Comparison of ENCODE assay signal across 8 cellular contexts in the genomic region with DNA sequence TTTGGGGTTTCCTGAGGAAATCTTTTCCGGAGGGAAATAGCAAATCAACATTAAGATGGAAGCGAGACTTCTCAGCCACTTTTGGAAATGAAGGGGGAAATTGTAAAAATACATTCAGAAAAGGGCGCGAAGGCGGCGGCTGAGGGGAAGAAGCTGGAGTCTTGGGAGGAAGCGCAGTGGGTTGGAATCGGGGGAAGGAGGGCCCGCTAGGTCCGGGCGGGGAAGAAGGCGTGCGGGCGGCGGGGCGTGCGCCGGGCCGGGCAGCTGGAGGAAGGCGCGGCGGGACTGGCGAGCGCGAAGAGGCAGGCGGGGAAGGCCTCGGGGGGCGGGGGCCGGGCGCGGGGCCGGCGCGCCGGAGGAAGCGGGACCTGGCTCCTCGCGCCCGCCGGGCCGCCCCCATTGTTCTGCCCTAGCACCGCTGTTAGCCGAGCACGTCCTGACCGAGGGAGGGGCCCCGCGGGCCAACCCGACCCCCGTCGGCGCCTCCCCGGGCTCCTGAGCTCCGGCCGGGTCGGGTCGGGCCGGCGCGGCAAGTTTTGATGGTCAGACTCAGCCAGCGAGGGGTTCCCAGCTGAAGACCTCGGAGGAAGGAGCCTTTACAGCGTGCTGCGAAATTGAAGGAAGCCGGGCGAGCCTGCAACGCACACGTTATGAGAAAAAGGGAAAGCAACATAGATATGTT. TPM values are rescaled to one million over a fixed set of nuclear protein-coding genes. Genes with fewer than 3 reads are reported as not detected.
A peak's percentile ranks its signal among the peaks of the same experiment; 100 is the strongest.
DNase-seq lines count a peak whose midpoint lies in the region; ATAC-seq, FAIRE-seq and TF ChIP-seq lines count a peak whose summit lies in the region.

No MANE protein-coding gene starts in this region.

- TF ChIP-seq CTCF in MCF 10A (IDR thresholded peaks at IDR 0.05; ENCODE audit: unreplicated experiment) = no peak
- no peak for TF ChIP-seq CTCF in gastrocnemius medialis (IDR thresholded peaks at IDR 0.05 in 4 of 5, conservative IDR thresholded peaks at IDR 0.05 in 1 of 5)

- in situ Hi-C loops in gastrocnemius medialis (cut with MboI; ENCODE audit: low sequenced_read_pairs in 4 of 4) = loop anchor here in 2 of 4 donors (10.0 kb wide), 2 partner anchors 788 to 798 kb away; a partner anchor contains a TSS

- H3K4me1 Mint-ChIP-seq in MCF 10A (ENCODE audit: insufficient read depth, unreplicated experiment) = peaks cover 6% of the 10 kb centered on the region

- POLR2A ChIA-PET in MCF 10A (lab: Yijun Ruan, JAX) = interaction anchor here (0.6 to 11.2 kb wide), 25 partner anchors 9 to 812 kb away, joined by 3 to 141 read pairs (median 5); a partner anchor contains a TSS

- intact Hi-C loops in MCF 10A (cut with micrococcal nuclease) (loop anchor here (2.0 to 5.0 kb wide), 2 partner anchors 30 to 450 kb away; no protein-coding TSS in a partner anchor), gastrocnemius medialis (cut with DNase I; ENCODE audit: low total_unique reads) (no loop called here)

- CTCF ChIA-PET in MCF 10A (lab: Yijun Ruan, JAX) = interaction anchor here (0.9 kb wide), 1 partner anchor 9 kb away, joined by 5 read pairs; no protein-coding TSS in a partner anchor

- DNase-seq in T-helper 1 cell (peak in 4 of 5 donors; percentile 26 to 44 (median 28)), MCF 10A (ENCODE audit: unreplicated experiment) (peak; percentile 72), gastrocnemius medialis (peak in 1 of 2 donors; percentile 48), AML-193 (lab: John Stamatoyannopoulos, UW) (no peak), HTR-8/SVneo (ENCODE audit: insufficient read length, low spot score) (no peak)

- peak overlapping the region; percentile 100 for H3K27ac Mint-ChIP-seq in MCF 10A (ENCODE audit: low read depth, unreplicated experiment)

- H3K27me3 Mint-ChIP-seq in MCF 10A (ENCODE audit: insufficient read depth, unreplicated experiment) = no peaks in the 10 kb centered on the region

- H3K9me3 ChIP-seq in ES-I3 (ENCODE audit: control insufficient read depth, insufficient read depth, low read length) = no peaks in the 10 kb centered on the region
- no peaks in the 10 kb centered on the region for H3K9me3 ChIP-seq in iPS-18c (ENCODE audit: control insufficient read depth, insufficient read depth, low read length)
- H3K9me3 ChIP-seq in gastrocnemius medialis = no peaks in the 10 kb centered on the region

- no peaks in the 10 kb centered on the region for H3K9me3 Mint-ChIP-seq in MCF 10A (ENCODE audit: unreplicated experiment)

- H3K4me3 ChIP-seq in iPS-18c (ENCODE audit: insufficient read depth, low read depth, low read length) (peak overlapping the region; percentile 45), gastrocnemius medialis (peak overlapping the region; percentile 56 to 80 (median 74))

- no peak for TF ChIP-seq POLR2A in gastrocnemius medialis (IDR thresholded peaks at IDR 0.05)

- peaks cover 22% of the 10 kb centered on the region for H3K4me1 ChIP-seq in ES-I3 (ENCODE audit: insufficient read depth, low read length)
- peaks cover 17 to 27% of the 10 kb centered on the region in 2 donors for H3K4me1 ChIP-seq in gastrocnemius medialis

- FAIRE-seq in HTR-8/SVneo (lab: Jason Lieb, UNC) = no peak

- peak overlapping the region; percentile 90 to 100 (median 98) for H3K27ac ChIP-seq in gastrocnemius medialis

- no peaks in the 10 kb centered on the region for H3K36me3 Mint-ChIP-seq in MCF 10A (ENCODE audit: insufficient read depth, unreplicated experiment)

- no peaks in the 10 kb centered on the region for H3K36me3 ChIP-seq in ES-I3 (ENCODE audit: insufficient read depth, low read length)
- no peaks in the 10 kb centered on the region for H3K36me3 ChIP-seq in gastrocnemius medialis

- BruUV-seq in MCF 10A (replicated peaks; lab: Mats Ljungman, UMichigan) = no TSS peak

- H3K9ac ChIP-seq in ES-I3 (ENCODE audit: low read depth, low read length) = peak overlapping the region; percentile 91

- H3K4me3 Mint-ChIP-seq in MCF 10A (ENCODE audit: unreplicated experiment) = peak overlapping the region; percentile 97

- peak; percentile 35 for ATAC-seq in HG02852 (IDR thresholded peaks at IDR 0.05; ENCODE audit: unreplicated experiment)
- ATAC-seq in gastrocnemius medialis = peak; percentile 16 to 32

- H3K27me3 ChIP-seq in gastrocnemius medialis = no peaks in the 10 kb centered on the region

RNA-seq across cellular contexts. Expression of a gene that starts 1.6 kb away (rescaled TPM):
- 0.56 and 1.2 TPM in 2 replicates for total RNA-seq in MCF 10A (2022)
- total RNA-seq in gastrocnemius medialis = under 1 TPM in 1 of 4 donors, not detected in 3; 0.09 TPM

RNA-seq across cellular contexts. Expression of a gene that starts 6.9 kb away (rescaled TPM):
- 39.3 and 47.5 TPM in 2 replicates for total RNA-seq in MCF 10A (2022)
- total RNA-seq in gastrocnemius medialis = 10 to 100 TPM; 13.6 to 26.6 (median 21.6) TPM

Comparison
In these comparisons a context has a peak if more than half of its experiments do, and no peak if none do; other contexts are left out.
1. DNase-seq: peak in T-helper 1 cell (4 of 5) and MCF 10A (single experiment); none in AML-193 (0 of 2) and HTR-8/SVneo (single experiment).